Comparison of ENCODE assay signal across 8 cellular contexts in the genomic region with DNA sequence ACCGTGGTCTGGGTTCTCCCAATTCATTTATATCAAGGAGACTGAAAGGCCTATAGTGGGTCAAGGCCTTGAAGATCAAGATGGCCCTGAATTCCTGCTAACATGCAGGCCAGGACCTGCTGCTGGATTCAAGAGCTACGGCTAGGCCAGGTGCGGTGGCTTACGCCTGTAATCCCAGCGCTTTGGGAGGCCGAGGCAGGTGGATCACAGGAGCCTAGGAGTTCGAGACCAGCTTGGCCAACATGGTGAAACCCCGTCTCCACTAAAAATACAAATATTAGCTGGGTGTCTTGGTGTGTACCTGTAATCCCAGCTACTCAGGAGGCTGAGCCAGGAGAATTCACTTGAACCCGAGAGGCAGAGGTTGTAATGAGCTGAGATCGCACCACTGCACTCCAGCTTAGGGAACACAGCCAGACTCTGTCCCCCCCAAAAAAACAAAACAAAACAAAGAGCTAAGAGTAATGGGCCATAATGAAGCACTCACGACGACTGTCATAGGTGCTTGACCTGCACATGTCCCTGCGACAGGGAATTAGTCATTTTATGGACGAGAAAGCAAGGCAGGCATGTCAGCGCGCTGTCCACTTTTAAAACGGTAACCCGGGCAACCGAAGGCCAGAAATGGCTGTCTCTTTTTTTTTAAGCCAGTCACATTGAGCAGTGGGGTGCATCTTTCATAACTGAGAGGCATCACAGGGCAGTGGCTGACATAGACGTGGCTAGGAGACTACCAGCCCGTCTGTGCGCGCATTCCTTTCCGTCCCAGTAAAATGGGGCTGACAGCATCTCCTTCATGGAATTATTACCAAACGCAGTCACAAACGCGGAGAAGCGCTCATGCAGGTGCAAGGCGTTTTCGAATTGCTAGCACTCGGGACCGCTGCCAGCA. TPM values are rescaled to one million over a fixed set of nuclear protein-coding genes. Genes with fewer than 3 reads are reported as not detected.
A peak's percentile ranks its signal among the peaks of the same experiment; 100 is the strongest.
DNase-seq lines count a peak whose midpoint lies in the region; ATAC-seq, FAIRE-seq and TF ChIP-seq lines count a peak whose summit lies in the region.

No MANE protein-coding gene starts in this region.

- H3K4me2 ChIP-seq in hepatocyte, result peak overlapping the region; percentile 82

- H3K4me3 ChIP-seq in WI38 (ENCODE audit: low read depth, low read length), result peak overlapping the region; percentile 58
- no peak overlapping the region for H3K4me3 ChIP-seq in hepatocyte

- DNase-seq in GM12892 (ENCODE audit: insufficient read length) (no peak), hepatocyte (ENCODE audit: low spot score) (no peak), erythroblast (lab: John Stamatoyannopoulos, UW) (no peak)
- DNase-seq in stimulated activated effector memory CD8-positive, alpha-beta T cell treated with anti-CD3 and anti-CD28 coated beads, Interleukin-12 subunit alpha, Interleukin-12 subunit beta, amount 100 ng/mL, for 72 hours (ENCODE audit: low spot score in 2 of 2), result no peak

- peaks cover 26% of the 10 kb centered on the region for H3K4me1 ChIP-seq in hepatocyte (ENCODE audit: insufficient read depth)

- 43% methylated on average over 32 of the region's 32 CpGs for WGBS in hepatocyte (ENCODE audit: low lambda C conversion rate, missing lambda C conversion rate)

- H3K79me2 ChIP-seq in hepatocyte, result peaks cover 36% of the 10 kb centered on the region

- peaks cover 51% of the 10 kb centered on the region for H3K4me1 Mint-ChIP-seq in stimulated activated effector memory CD8-positive, alpha-beta T cell treated with anti-CD3 and anti-CD28 coated beads, Interleukin-12 subunit alpha, Interleukin-12 subunit beta, amount 100 ng/mL, for 72 hours

- H4K20me1 ChIP-seq in hepatocyte (ENCODE audit: insufficient read depth, poor library complexity, severe bottlenecking), result peaks cover 24% of the 10 kb centered on the region

- H3K9me2 ChIP-seq in hepatocyte (replicated peaks; ENCODE audit: insufficient read depth), result no peaks in the 10 kb centered on the region

- H3K36me3 Mint-ChIP-seq in stimulated activated effector memory CD8-positive, alpha-beta T cell treated with anti-CD3 and anti-CD28 coated beads, Interleukin-12 subunit alpha, Interleukin-12 subunit beta, amount 100 ng/mL, for 72 hours, result peaks cover 92% of the 10 kb centered on the region

- no peak overlapping the region for H2AFZ ChIP-seq in hepatocyte

- H3K27me3 ChIP-seq in hepatocyte, result no peaks in the 10 kb centered on the region

- H3K4me3 Mint-ChIP-seq in stimulated activated effector memory CD8-positive, alpha-beta T cell treated with anti-CD3 and anti-CD28 coated beads, Interleukin-12 subunit alpha, Interleukin-12 subunit beta, amount 100 ng/mL, for 72 hours, result peak overlapping the region; percentile 76

- H3K27ac ChIP-seq in 22Rv1, result peak overlapping the region; percentile 98
- H3K27ac ChIP-seq in hepatocyte, result peak overlapping the region; percentile 64

- H3K9me3 Mint-ChIP-seq in stimulated activated effector memory CD8-positive, alpha-beta T cell treated with anti-CD3 and anti-CD28 coated beads, Interleukin-12 subunit alpha, Interleukin-12 subunit beta, amount 100 ng/mL, for 72 hours, result no peaks in the 10 kb centered on the region

- peak; percentile 58 for TF ChIP-seq POLR2A in GM12892 (IDR thresholded peaks at IDR 0.05; ENCODE audit: low read depth, low read length)
- no peak for TF ChIP-seq POLR2A in erythroblast (IDR thresholded peaks at IDR 0.05; ENCODE audit: low read length)

- ATAC-seq in stimulated activated effector memory CD8-positive, alpha-beta T cell treated with anti-CD3 and anti-CD28 coated beads, Interleukin-12 subunit alpha, Interleukin-12 subunit beta, amount 100 ng/mL, for 72 hours, result no peak
- no peak for ATAC-seq in GM21576 (IDR thresholded peaks at IDR 0.05; ENCODE audit: unreplicated experiment)
- ATAC-seq in GM18907 (IDR thresholded peaks at IDR 0.05; ENCODE audit: unreplicated experiment), result no peak

- TF ChIP-seq CTCF in 22Rv1 (IDR thresholded peaks at IDR 0.05) (no peak), WI38 (IDR thresholded peaks at IDR 0.05; ENCODE audit: low read depth, low read length) (no peak), hepatocyte (IDR thresholded peaks at IDR 0.05; ENCODE audit: poor library complexity) (no peak)

- FAIRE-seq in GM12892 (lab: Jason Lieb, UNC), result no peak

- H3K9me3 ChIP-seq in hepatocyte (ENCODE audit: low read depth), result no peaks in the 10 kb centered on the region

- H3K27ac Mint-ChIP-seq in stimulated activated effector memory CD8-positive, alpha-beta T cell treated with anti-CD3 and anti-CD28 coated beads, Interleukin-12 subunit alpha, Interleukin-12 subunit beta, amount 100 ng/mL, for 72 hours, result peak overlapping the region; percentile 100

- H3K36me3 ChIP-seq in hepatocyte (replicated peaks; ENCODE audit: insufficient read depth, low read depth), result no peaks in the 10 kb centered on the region

RNA-seq across cellular contexts. Expression of gene FBRS, which starts 1.0 kb away (rescaled TPM):
- polyA plus RNA-seq in GM12892 (2012; ENCODE audit: missing spikeins), result 16.5 TPM
- total RNA-seq in hepatocyte, result 18.5 and 22.9 TPM in 2 replicates
- 22.1 and 25.5 TPM in 2 replicates for polyA plus RNA-seq in hepatocyte

RNA-seq across cellular contexts. Expression of gene PRR14, which starts 6.5 kb away (rescaled TPM):
- polyA plus RNA-seq in GM12892 (2012; ENCODE audit: missing spikeins), result 18.2 TPM
- total RNA-seq in hepatocyte, result 6.6 and 8.1 TPM in 2 replicates
- 18.7 and 20.0 TPM in 2 replicates for polyA plus RNA-seq in hepatocyte

RNA-seq across cellular contexts. Expression of gene SRCAP, which starts 41.8 kb away (rescaled TPM):
- polyA plus RNA-seq in GM12892 (2012; ENCODE audit: missing spikeins), result 6.0 TPM
- total RNA-seq in hepatocyte, result 9.6 and 15.3 TPM in 2 replicates
- 29.3 and 33.6 TPM in 2 replicates for polyA plus RNA-seq in hepatocyte

RNA-seq across cellular contexts. Expression of gene ZNF689, which starts 47.0 kb away (rescaled TPM):
- 3.7 TPM for polyA plus RNA-seq in GM12892 (2012; ENCODE audit: missing spikeins)
- 7.1 and 8.0 TPM in 2 replicates for total RNA-seq in hepatocyte
- polyA plus RNA-seq in hepatocyte, result 5.6 and 8.7 TPM in 2 replicates
